ENCODE assay signal across 9 cellular contexts in genomic region chr1:229253170-229253974, GRCh38. TPM values are rescaled to one million over a fixed set of nuclear protein-coding genes. Genes with fewer than 3 reads are reported as not detected.
A peak's percentile ranks its signal among the peaks of the same experiment; 100 is the strongest.
DNase-seq lines count a peak whose midpoint lies in the region; ATAC-seq and TF ChIP-seq lines count a peak whose summit lies in the region.
"Had no signal": no experiment of that assay in that cellular context is flagged by ENCODE, and none has a peak within 500 bp of the region (broad histone marks: within the 10 kb centered on the region; RNA-seq: fewer than 3 reads in every experiment).

No MANE protein-coding gene starts in this region.

- 17% methylated on average over 13 of the region's 13 CpGs for WGBS in smooth muscle cell (ENCODE audit: low lambda C conversion rate)

- peaks cover 5% of the 10 kb centered on the region for H3K4me1 ChIP-seq in colonic mucosa
- H3K4me1 ChIP-seq in smooth muscle cell (ENCODE audit: low read depth): peaks cover 16% of the 10 kb centered on the region

- no peaks in the 10 kb centered on the region for H3K27me3 ChIP-seq in colonic mucosa
- no peaks in the 10 kb centered on the region for H3K27me3 ChIP-seq in smooth muscle cell (ENCODE audit: low read depth)

- no peak overlapping the region for H3K4me3 ChIP-seq in colonic mucosa
- H3K4me3 ChIP-seq in smooth muscle cell: peak overlapping the region; percentile 24

- intact Hi-C loops in colonic mucosa (cut with DNase I): no loop called here

- TF ChIP-seq CTCF in colonic mucosa (IDR thresholded peaks at IDR 0.05): no peak
- TF ChIP-seq CTCF in smooth muscle cell (IDR thresholded peaks at IDR 0.05; ENCODE audit: borderline replicate concordance, insufficient read depth, poor library complexity, severe bottlenecking): no peak
- TF ChIP-seq CTCF in GM10248 (IDR thresholded peaks at IDR 0.05; ENCODE audit: control extremely low read depth, extremely low read depth, low read depth, missing control alignments): no peak

- H2AFZ ChIP-seq in smooth muscle cell (ENCODE audit: low read depth): peak overlapping the region; percentile 28

- DNase-seq in DMS 273 treated with DMSO at 0.1 percent for 48 hours (lab: John Stamatoyannopoulos, UW) (peak; percentile 15), HCEC 1CT (peak; percentile 34), NOMO-1 treated with DMSO at 0.1 percent for 48 hours (lab: John Stamatoyannopoulos, UW; ENCODE audit: unreplicated experiment) (peak; percentile 38), colonic mucosa (no peak), smooth muscle cell (lab: John Stamatoyannopoulos, UW; ENCODE audit: unreplicated experiment) (no peak), GM10248 (ENCODE audit: extremely low spot score) (no peak), GF-D8 (lab: John Stamatoyannopoulos, UW) (no peak)
- DNase-seq: left cardiac atrium had no signal

- POLR2A ChIA-PET in GM10248 (lab: Yijun Ruan, JAX): no interaction called here

- H3K79me2 ChIP-seq in smooth muscle cell (ENCODE audit: low read depth): no peaks in the 10 kb centered on the region

- H3K9me3 ChIP-seq in colonic mucosa: no peaks in the 10 kb centered on the region
- H3K9me3 ChIP-seq in smooth muscle cell (replicated peaks; ENCODE audit: low read depth): no peaks in the 10 kb centered on the region

- ATAC-seq in GM21360 (IDR thresholded peaks at IDR 0.05; ENCODE audit: unreplicated experiment): no peak

- H3K9ac ChIP-seq in colonic mucosa (ENCODE audit: low read depth in 2 of 2, low read length in 2 of 2) (no peak overlapping the region), smooth muscle cell (ENCODE audit: low read depth) (no peak overlapping the region)

- peak overlapping the region; percentile 66 for H3K4me2 ChIP-seq in smooth muscle cell

- H4K20me1 ChIP-seq in smooth muscle cell (ENCODE audit: low read depth): no peaks in the 10 kb centered on the region

- H3F3A ChIP-seq in smooth muscle cell (ENCODE audit: low read depth): no peaks in the 10 kb centered on the region

- H3K27ac ChIP-seq in colonic mucosa (peak overlapping the region; percentile 1), smooth muscle cell (ENCODE audit: low read depth) (peak overlapping the region; percentile 74)

- H3K36me3 ChIP-seq in colonic mucosa: no peaks in the 10 kb centered on the region
- H3K36me3 ChIP-seq in smooth muscle cell (ENCODE audit: low read depth): no peaks in the 10 kb centered on the region

- CTCF ChIA-PET in GM10248 (lab: Yijun Ruan, JAX): interaction anchor here (1.3 to 11.1 kb wide), 3 partner anchors 184 to 562 kb away, joined by 3 to 126 read pairs (median 7); no protein-coding TSS in a partner anchor

RNA-seq across cellular contexts. Expression of gene RAB4A, which starts 17.5 kb away (rescaled TPM):
- total RNA-seq in colonic mucosa (100 to 1,000 TPM in 1 of 2 donors, 10 to 100 TPM in 1; 80.9 to 103 TPM), smooth muscle cell (25.1 and 43.9 TPM in 2 replicates)
- polyA plus RNA-seq in smooth muscle cell: 46.6 and 52.7 TPM in 2 replicates

Comparison
In these comparisons a context has a peak if more than half of its experiments do, and no peak if none do; other contexts are left out.
1. DNase-seq: peak in DMS 273 treated with DMSO at 0.1 percent for 48 hours (single experiment), HCEC 1CT (single experiment) and NOMO-1 treated with DMSO at 0.1 percent for 48 hours (single experiment); none in colonic mucosa (single experiment), smooth muscle cell (single experiment), GM10248 (single experiment) and GF-D8 (single experiment).